10 cellular contexts compared by ENCODE assay signal in genomic region chr2:216004408-216005283, GRCh38.
DNase-seq lines count a peak whose midpoint lies in the region; ATAC-seq lines count a peak whose summit lies in the region.
"Had no signal": no experiment of that assay in that cellular context is flagged by ENCODE, and none has a peak within 500 bp of the region (broad histone marks: within the 10 kb centered on the region; RNA-seq: fewer than 3 reads in every experiment).

No MANE protein-coding gene starts in this region.

- ATAC-seq in GM18517 (IDR thresholded peaks at IDR 0.05; ENCODE audit: unreplicated experiment) (peak; percentile 37), GM21447 (IDR thresholded peaks at IDR 0.05; ENCODE audit: unreplicated experiment) (peak; percentile 24), HG03520 (IDR thresholded peaks at IDR 0.05; ENCODE audit: unreplicated experiment) (peak; percentile 36), GM21367 (IDR thresholded peaks at IDR 0.05; ENCODE audit: unreplicated experiment) (no peak), GM21515 (IDR thresholded peaks at IDR 0.05; ENCODE audit: unreplicated experiment) (no peak)
- peak; percentile 31 for ATAC-seq in effector memory CD8-positive, alpha-beta T cell (replicated peaks)

- no peaks in the 10 kb centered on the region for H3K9me3 Mint-ChIP-seq in effector memory CD8-positive, alpha-beta T cell

- no peaks in the 10 kb centered on the region for H3K27me3 Mint-ChIP-seq in effector memory CD8-positive, alpha-beta T cell

- H3K4me1 Mint-ChIP-seq in effector memory CD8-positive, alpha-beta T cell (ENCODE audit: low read depth in 2 of 2), result peaks cover 32 to 41% of the 10 kb centered on the region in 2 donors

- H3K36me3 Mint-ChIP-seq in effector memory CD8-positive, alpha-beta T cell (ENCODE audit: insufficient read depth), result peaks cover 4% of the 10 kb centered on the region

- H3K4me3 Mint-ChIP-seq in effector memory CD8-positive, alpha-beta T cell, result peak overlapping the region in 1 of 2 donors; percentile 5

- DNase-seq in effector memory CD8-positive, alpha-beta T cell, result no peak
- DNase-seq in DMS153 treated with DMSO at 0.1 percent for 48 hours (lab: John Stamatoyannopoulos, UW; ENCODE audit: unreplicated experiment) (no peak), SW 1271 (lab: John Stamatoyannopoulos, UW) (no peak)
- DNase-seq: activated CD8-positive, alpha-beta memory T cell treated with anti-CD3 and anti-CD28 coated beads, Interleukin-2, amount 50 U/mL, for 4 hours; NCI-H1105 had no signal

- peak overlapping the region; percentile 32 to 53 for H3K27ac Mint-ChIP-seq in effector memory CD8-positive, alpha-beta T cell

Comparison
In these comparisons a context has a peak if more than half of its experiments do, and no peak if none do; other contexts are left out.
1. ATAC-seq: peak in GM18517 (single experiment), GM21447 (single experiment), HG03520 (single experiment) and effector memory CD8-positive, alpha-beta T cell (single experiment); none in GM21367 (single experiment) and GM21515 (single experiment).